In the genomic region with DNA sequence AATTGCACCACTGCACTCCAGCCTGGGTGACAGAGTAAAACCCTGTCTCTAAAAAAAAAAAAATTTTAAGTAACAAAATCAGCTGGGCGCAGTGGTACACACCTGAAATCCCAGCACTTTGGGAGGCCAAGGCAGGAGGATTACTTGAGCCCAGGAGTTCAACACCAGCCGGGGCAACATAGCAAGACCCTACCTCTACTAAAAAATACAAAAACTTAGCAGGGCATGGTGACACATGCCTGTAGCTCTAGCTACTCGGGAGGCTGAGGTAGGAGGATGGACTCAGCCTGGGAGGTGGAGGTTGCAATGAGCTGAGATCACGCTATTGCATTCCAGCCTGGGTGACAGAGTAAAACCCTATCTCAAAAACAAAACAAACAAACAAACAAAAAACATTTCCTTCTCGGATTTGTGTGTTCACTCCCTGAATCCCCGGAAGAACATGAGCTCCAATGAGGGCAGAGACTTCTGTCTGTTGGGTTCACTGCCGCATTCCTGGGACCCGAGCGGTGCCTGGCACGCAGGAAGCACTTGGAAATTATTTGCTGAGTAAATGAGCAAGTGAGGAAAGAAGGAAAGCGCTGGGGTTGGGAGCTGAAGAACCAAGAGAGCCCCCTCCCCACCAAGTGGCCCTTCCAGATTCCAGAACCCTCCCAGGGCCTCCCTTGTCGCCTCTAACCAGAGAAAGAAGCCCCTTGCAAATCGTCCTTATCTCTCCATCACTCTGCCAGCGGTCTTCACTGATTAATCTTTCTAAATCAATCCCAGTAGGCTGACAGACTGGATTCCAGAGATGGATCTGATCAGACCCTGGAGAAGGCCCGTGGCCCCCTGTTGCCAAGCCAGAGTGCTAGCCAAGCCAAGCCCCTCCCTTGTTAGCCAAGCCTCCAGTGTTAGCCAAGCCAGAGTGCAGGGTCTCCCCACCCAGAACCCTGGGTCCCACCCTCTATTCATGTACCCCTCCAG, we compare ENCODE assay signal across 11 cellular contexts. TPM values are rescaled to one million over a fixed set of nuclear protein-coding genes. Genes with fewer than 3 reads are reported as not detected.
A peak's percentile ranks its signal among the peaks of the same experiment; 100 is the strongest.
DNase-seq lines count a peak whose midpoint lies in the region; ATAC-seq and TF ChIP-seq lines count a peak whose summit lies in the region.
"Had no signal": no experiment of that assay in that cellular context is flagged by ENCODE, and none has a peak within 500 bp of the region (broad histone marks: within the 10 kb centered on the region; RNA-seq: fewer than 3 reads in every experiment).

No MANE protein-coding gene starts in this region.

- H3K4me3 ChIP-seq in smooth muscle cell = peak overlapping the region; percentile 98

- ATAC-seq in GM21390 (IDR thresholded peaks at IDR 0.05; ENCODE audit: unreplicated experiment) = no peak
- no peak for ATAC-seq in HG03520 (IDR thresholded peaks at IDR 0.05; ENCODE audit: unreplicated experiment)
- ATAC-seq in HG03159 (IDR thresholded peaks at IDR 0.05; ENCODE audit: unreplicated experiment) = no peak

- H3K4me1 ChIP-seq in smooth muscle cell (ENCODE audit: low read depth) = peaks cover 22% of the 10 kb centered on the region

- no peak overlapping the region for H2AFZ ChIP-seq in smooth muscle cell (ENCODE audit: low read depth)

- H4K20me1 ChIP-seq in smooth muscle cell (ENCODE audit: low read depth) = peaks cover 84% of the 10 kb centered on the region

- 35% methylated on average over 15 of the region's 15 CpGs for WGBS in smooth muscle cell (ENCODE audit: low lambda C conversion rate)

- no peak for TF ChIP-seq CTCF in smooth muscle cell (IDR thresholded peaks at IDR 0.05; ENCODE audit: borderline replicate concordance, insufficient read depth, poor library complexity, severe bottlenecking)

- peaks cover 98% of the 10 kb centered on the region for H3K79me2 ChIP-seq in smooth muscle cell (ENCODE audit: low read depth)

- DNase-seq in HCEC 1CT (peak; percentile 49), kidney tubule cell (ENCODE audit: low spot score) (peak; percentile 78), smooth muscle cell (lab: John Stamatoyannopoulos, UW; ENCODE audit: unreplicated experiment) (no peak), NCI-H748 (lab: John Stamatoyannopoulos, UW; ENCODE audit: unreplicated experiment) (no peak)
- DNase-seq: Kasumi-1; stimulated activated CD4-positive, alpha-beta T cell treated with anti-CD3 and anti-CD28 coated beads, Interleukin-12 subunit alpha, Interleukin-12 subunit beta, amount 100 ng/mL, for 4 hours had no signal

- H3K9ac ChIP-seq in smooth muscle cell (ENCODE audit: low read depth) = peak overlapping the region; percentile 5

- H3F3A ChIP-seq in smooth muscle cell (ENCODE audit: low read depth) = peaks cover 7% of the 10 kb centered on the region

- H3K27ac ChIP-seq in angular gyrus (ENCODE audit: low read depth, low read length) = peak overlapping the region; percentile 44
- peak overlapping the region; percentile 34 for H3K27ac ChIP-seq in smooth muscle cell (ENCODE audit: low read depth)

- no peaks in the 10 kb centered on the region for H3K27me3 ChIP-seq in smooth muscle cell (ENCODE audit: low read depth)

- H3K4me2 ChIP-seq in smooth muscle cell = peak overlapping the region; percentile 100

- H3K36me3 ChIP-seq in smooth muscle cell (ENCODE audit: low read depth) = no peaks in the 10 kb centered on the region

- no peaks in the 10 kb centered on the region for H3K9me3 ChIP-seq in smooth muscle cell (replicated peaks; ENCODE audit: low read depth)
- H3K9me3 ChIP-seq: HAP-1 had no signal

RNA-seq across cellular contexts. Expression of gene TNRC18, which starts 6.2 kb away (rescaled TPM):
- 16.9 and 40.3 TPM in 2 replicates for total RNA-seq in smooth muscle cell
- polyA plus RNA-seq in smooth muscle cell = 6.4 and 11.7 TPM in 2 replicates

Comparison
In these comparisons a context has a peak if more than half of its experiments do, and no peak if none do; other contexts are left out.
1. DNase-seq: peak in HCEC 1CT (single experiment) and kidney tubule cell (single experiment); none in smooth muscle cell (single experiment) and NCI-H748 (single experiment).